Comparison of ENCODE assay signal across 15 cellular contexts in genomic region chr4:80253510-80253909, GRCh38. TPM values are rescaled to one million over a fixed set of nuclear protein-coding genes. Genes with fewer than 3 reads are reported as not detected.
DNase-seq lines count a peak whose midpoint lies in the region; ATAC-seq and TF ChIP-seq lines count a peak whose summit lies in the region.
"Had no signal": no experiment of that assay in that cellular context is flagged by ENCODE, and none has a peak within 500 bp of the region (broad histone marks: within the 10 kb centered on the region; RNA-seq: fewer than 3 reads in every experiment).

No MANE protein-coding gene starts in this region.

- no peaks in the 10 kb centered on the region for H3K9me3 Mint-ChIP-seq in endodermal cell

- no TSS peak for BruUV-seq in mammary epithelial cell (replicated peaks; lab: Mats Ljungman, UMichigan)

- no peaks in the 10 kb centered on the region for H3K36me3 Mint-ChIP-seq in endodermal cell (ENCODE audit: low read depth)

- H4K20me1 ChIP-seq in mammary epithelial cell (ENCODE audit: insufficient read depth, low read length): no peaks in the 10 kb centered on the region
- H4K20me1 ChIP-seq in OCI-LY3 (ENCODE audit: insufficient read depth, low read length): no peaks in the 10 kb centered on the region

- H3K4me1 ChIP-seq in mammary epithelial cell (ENCODE audit: insufficient read depth, low read length) (peaks cover 8% of the 10 kb centered on the region), breast epithelium (no peaks in the 10 kb centered on the region), OCI-LY3 (ENCODE audit: low read length) (peaks cover 6% of the 10 kb centered on the region), endodermal cell (ENCODE audit: control insufficient read depth, insufficient read depth, low read length) (no peaks in the 10 kb centered on the region), vagina (no peaks in the 10 kb centered on the region)
- H3K4me1 ChIP-seq: Caco-2 had no signal

- H3K9me3 ChIP-seq in mammary epithelial cell (replicated peaks; ENCODE audit: insufficient read depth, low read length) (no peaks in the 10 kb centered on the region), breast epithelium (no peaks in the 10 kb centered on the region), OCI-LY3 (ENCODE audit: insufficient read depth, low read length) (no peaks in the 10 kb centered on the region), endodermal cell (ENCODE audit: control insufficient read depth, low read length) (no peaks in the 10 kb centered on the region), vagina (no peaks in the 10 kb centered on the region)
- H3K9me3 ChIP-seq: Caco-2 had no signal

- in situ Hi-C loops in mammary epithelial cell (cut with MboI; ENCODE audit: low sequenced_read_pairs in 2 of 2): no loop called here

- H3K36me3 ChIP-seq in mammary epithelial cell (ENCODE audit: insufficient read depth, low read length) (no peaks in the 10 kb centered on the region), breast epithelium (no peaks in the 10 kb centered on the region), OCI-LY3 (replicated peaks; ENCODE audit: low read depth, low read length) (no peaks in the 10 kb centered on the region), endodermal cell (ENCODE audit: control insufficient read depth, insufficient read depth, low read length) (no peaks in the 10 kb centered on the region), vagina (no peaks in the 10 kb centered on the region)

- CTCF ChIA-PET in mammary epithelial cell (lab: Charles Lee; ENCODE audit: low non-redundant PET): no interaction called here

- dilution Hi-C loops in mammary epithelial cell (cut with HindIII; ENCODE audit: low sequenced_read_pairs): no loop called here

- no peak overlapping the region for H3K4me2 ChIP-seq in mammary epithelial cell (ENCODE audit: insufficient read depth, low read depth, low read length)
- peak overlapping the region; percentile 6; the same call in 1 of the 2 replicates for H3K4me2 ChIP-seq in OCI-LY3 (ENCODE audit: low read length)

- H3K4me3 Mint-ChIP-seq in endodermal cell: no peak overlapping the region

- TF ChIP-seq POLR2A in breast epithelium (IDR thresholded peaks at IDR 0.05) (no peak), vagina (IDR thresholded peaks at IDR 0.05) (no peak)

- H3K27me3 ChIP-seq in mammary epithelial cell (ENCODE audit: insufficient read depth, low read length) (no peaks in the 10 kb centered on the region), breast epithelium (peaks cover 0 to 14% of the 10 kb centered on the region in 2 donors), OCI-LY3 (ENCODE audit: low read depth, low read length) (no peaks in the 10 kb centered on the region), endodermal cell (ENCODE audit: control insufficient read depth, insufficient read depth, low read length, poor library complexity, severe bottlenecking) (peaks cover 35% of the 10 kb centered on the region), vagina (no peaks in the 10 kb centered on the region)

- no peak for ATAC-seq in HG03520 (IDR thresholded peaks at IDR 0.05; ENCODE audit: unreplicated experiment)

- WGBS in mammary epithelial cell (ENCODE audit: low coverage, missing lambda C conversion rate): 65% methylated on average over 4 of the region's 4 CpGs
- WGBS in endodermal cell (ENCODE audit: insufficient coverage in 1 of 2, insufficient read length in 1 of 2), 2 experiments: 85 to 93% methylated on average over 4 of the region's 4 CpGs

- intact Hi-C loops in mammary epithelial cell (cut with micrococcal nuclease) (no loop called here), breast epithelium (cut with DNase I; ENCODE audit: low total_unique reads) (no loop called here), vagina (cut with DNase I) (no loop called here)

- H3K27ac ChIP-seq in mammary epithelial cell (ENCODE audit: insufficient read depth, low read depth, low read length) (no peak overlapping the region), breast epithelium (no peak overlapping the region), OCI-LY3 (ENCODE audit: low read length) (no peak overlapping the region), endodermal cell (ENCODE audit: low read depth, low read length) (no peak overlapping the region), vagina (no peak overlapping the region)
- H3K27ac ChIP-seq: RWPE1 had no signal

- peaks cover 45% of the 10 kb centered on the region for H3K27me3 Mint-ChIP-seq in endodermal cell (ENCODE audit: insufficient read depth)

- TF ChIP-seq CTCF in mammary epithelial cell (conservative IDR thresholded peaks at IDR 0.05 in 1 of 2, IDR thresholded peaks at IDR 0.05 in 1 of 2; ENCODE audit: extremely low read depth in 1 of 2, insufficient read depth in 1 of 2, low read depth in 1 of 2, low read length in 2 of 2): no peak
- TF ChIP-seq CTCF in breast epithelium (IDR thresholded peaks at IDR 0.05): no peak
- no peak for TF ChIP-seq CTCF in OCI-LY3 (IDR thresholded peaks at IDR 0.05; ENCODE audit: low read depth, low read length)
- no peak for TF ChIP-seq CTCF in endodermal cell (conservative IDR thresholded peaks at IDR 0.05)
- no peak for TF ChIP-seq CTCF in vagina (IDR thresholded peaks at IDR 0.05)

- no peak overlapping the region for H3K27ac Mint-ChIP-seq in endodermal cell

- no peaks in the 10 kb centered on the region for H3K4me1 Mint-ChIP-seq in endodermal cell

- H2AFZ ChIP-seq in mammary epithelial cell (ENCODE audit: low read depth, low read length) (peak overlapping the region; percentile 18), OCI-LY3 (ENCODE audit: low read depth, low read length) (peak overlapping the region; percentile 82)

- no peaks in the 10 kb centered on the region for H3K79me2 ChIP-seq in mammary epithelial cell (ENCODE audit: insufficient read depth, low read length)
- no peaks in the 10 kb centered on the region for H3K79me2 ChIP-seq in OCI-LY3 (ENCODE audit: low read length)

- H3K9ac ChIP-seq in mammary epithelial cell (ENCODE audit: insufficient read depth, low read length) (no peak overlapping the region), OCI-LY3 (ENCODE audit: low read length) (no peak overlapping the region), endodermal cell (ENCODE audit: extremely low read depth, low read length, poor library complexity, severe bottlenecking) (no peak overlapping the region)

- no peak for DNase-seq in mammary epithelial cell
- no peak for DNase-seq in breast epithelium (ENCODE audit: low spot score in 2 of 2)
- peak; percentile 41 for DNase-seq in endodermal cell
- DNase-seq in A172 (ENCODE audit: low spot score): no peak
- DNase-seq in vagina (ENCODE audit: extremely low spot score in 2 of 2): no peak
- no peak for DNase-seq in NCI-H187 (lab: John Stamatoyannopoulos, UW)
- DNase-seq: Caco-2, HCEC 1CT, NCI-H2029, NCI-H2171 treated with DMSO at 0.1 percent for 48 hours had no signal

- H3K4me3 ChIP-seq in mammary epithelial cell (replicated peaks in 1 of 3; ENCODE audit: insufficient read depth in 1 of 3, low read depth in 2 of 3, low read length in 3 of 3): no peak overlapping the region
- no peak overlapping the region for H3K4me3 ChIP-seq in breast epithelium
- no peak overlapping the region for H3K4me3 ChIP-seq in OCI-LY3 (ENCODE audit: low read length)
- H3K4me3 ChIP-seq in endodermal cell (ENCODE audit: low read length): no peak overlapping the region
- H3K4me3 ChIP-seq in vagina: no peak overlapping the region

RNA-seq across cellular contexts. Expression of gene FGF5, which starts 13.0 kb away (rescaled TPM):
- total RNA-seq in mammary epithelial cell: 1 to 10 TPM in 1 of 2 donors, under 1 TPM in 1; 0.17 to 2.9 TPM
- 3.9 TPM for polyA plus RNA-seq in mammary epithelial cell
- 19.9 TPM for polyA minus RNA-seq in mammary epithelial cell
- not detected for total RNA-seq in breast epithelium
- total RNA-seq in endodermal cell: 1 to 10 TPM in 1 of 2 donors, under 1 TPM in 1; 0.49 to 1.6 TPM
- not detected for polyA plus RNA-seq in endodermal cell (2013, experiment 1 of 2)
- polyA plus RNA-seq in endodermal cell (2013, experiment 2 of 2): 0.08 TPM
- total RNA-seq in A172 (2014; rRNA removed; shearing (Covaris generic)): 0.91 and 1.5 TPM in 2 replicates
- not detected for total RNA-seq in vagina
- total RNA-seq: Caco-2, NCI-H460, SK-MEL-5 had no signal

RNA-seq across cellular contexts. Expression of gene PRDM8, which starts 56.2 kb away (rescaled TPM):
- total RNA-seq in mammary epithelial cell (1 to 10 TPM in 1 of 2 donors, under 1 TPM in 1; 0.33 to 8.0 TPM), breast epithelium (1 to 10 TPM; 1.2 to 7.0 (median 5.9) TPM), endodermal cell (not detected), vagina (15.0 TPM)
- 3.8 TPM for polyA plus RNA-seq in mammary epithelial cell
- polyA minus RNA-seq in mammary epithelial cell: 31.5 TPM
- 1.6 TPM for polyA plus RNA-seq in endodermal cell (2013, experiment 1 of 2)
- 0.95 TPM for polyA plus RNA-seq in endodermal cell (2013, experiment 2 of 2)
- total RNA-seq in A172 (2014; rRNA removed; shearing (Covaris generic)): 3.2 and 3.4 TPM in 2 replicates
- total RNA-seq: Caco-2 had no signal
